Comparison of ENCODE assay signal across 8 cellular contexts in genomic region chr12:11651377-11651776, GRCh38. TPM values are rescaled to one million over a fixed set of nuclear protein-coding genes. Genes with fewer than 3 reads are reported as not detected.
A peak's percentile ranks its signal among the peaks of the same experiment; 100 is the strongest.
DNase-seq lines count a peak whose midpoint lies in the region; ATAC-seq and TF ChIP-seq lines count a peak whose summit lies in the region.

No MANE protein-coding gene starts in this region.

- H3K27me3 Mint-ChIP-seq in neural crest cell (ENCODE audit: low read depth) = no peaks in the 10 kb centered on the region

- H4K20me1 ChIP-seq in BLaER1 treated with 17β-estradiol and CSF1 and Interleukin-3, amounts not matched to agents 10 nM and 100 nM = peaks cover 3 to 38% (median 26%) of the 10 kb centered on the region in 11 experiments; a peak in 17 of 22 replicates

- H3K27me3 ChIP-seq in BLaER1 treated with 17β-estradiol and CSF1 and Interleukin-3, amounts not matched to agents 10 nM and 100 nM = no peaks in the 10 kb centered on the region
- H3K27me3 ChIP-seq in NT2/D1 (ENCODE audit: insufficient read depth, insufficient read length) (no peaks in the 10 kb centered on the region), duodenal mucosa (ENCODE audit: control insufficient read depth in 1 of 2, insufficient read depth in 2 of 2, low read length in 2 of 2) (no peaks in the 10 kb centered on the region)

- DNase-seq in NT2/D1 (ENCODE audit: low read depth, low spot score) (no peak), neural crest cell (ENCODE audit: low read depth, low spot score) (no peak), left colon (no peak), NCI-H226 (no peak)

- H3K27ac ChIP-seq in BLaER1 treated with 17β-estradiol and CSF1 and Interleukin-3, amounts not matched to agents 10 nM and 100 nM = peak overlapping the region; percentile 89 to 100 (median 100)
- no peak overlapping the region for H3K27ac ChIP-seq in duodenal mucosa (ENCODE audit: low read depth, low read length)

- peak overlapping the region; percentile 97 to 100 (median 99) for H3K9ac ChIP-seq in BLaER1 treated with 17β-estradiol and CSF1 and Interleukin-3, amounts not matched to agents 10 nM and 100 nM
- H3K9ac ChIP-seq in NT2/D1 (ENCODE audit: insufficient read length, low read depth) = peak overlapping the region; percentile 13
- H3K9ac ChIP-seq in duodenal mucosa (ENCODE audit: low read depth in 1 of 2, low read length in 2 of 2) = peak overlapping the region; percentile 69 to 86

- intact Hi-C loops in left colon (cut with DNase I, micrococcal nuclease) = loop anchor here in 1 of 2 donors (10.0 kb wide), 1 partner anchor 63 kb away; no protein-coding TSS in a partner anchor

- H3K36me3 ChIP-seq in BLaER1 treated with 17β-estradiol and CSF1 and Interleukin-3, amounts not matched to agents 10 nM and 100 nM = peaks cover 0 to 19% (median 3%) of the 10 kb centered on the region in 11 experiments; a peak in 11 of 22 replicates
- no peaks in the 10 kb centered on the region for H3K36me3 ChIP-seq in NT2/D1 (ENCODE audit: insufficient read depth, insufficient read length, low read length)
- no peaks in the 10 kb centered on the region for H3K36me3 ChIP-seq in duodenal mucosa (ENCODE audit: control insufficient read depth in 1 of 2, insufficient read depth in 2 of 2, low read length in 2 of 2)

- H3K27ac Mint-ChIP-seq in neural crest cell (ENCODE audit: unreplicated experiment) = no peak overlapping the region

- peak overlapping the region; percentile 83 to 97 (median 92) for H3K4me2 ChIP-seq in BLaER1 treated with 17β-estradiol and CSF1 and Interleukin-3, amounts not matched to agents 10 nM and 100 nM

- H3K9me3 ChIP-seq in BLaER1 treated with 17β-estradiol and CSF1 and Interleukin-3, amounts not matched to agents 10 nM and 100 nM (replicated peaks in 1 of 11) = no peaks in the 10 kb centered on the region
- H3K9me3 ChIP-seq in NT2/D1 (ENCODE audit: insufficient read depth, low read length) (no peaks in the 10 kb centered on the region), duodenal mucosa (ENCODE audit: control insufficient read depth in 1 of 2, low read length in 2 of 2) (no peaks in the 10 kb centered on the region)

- H3K4me3 ChIP-seq in BLaER1 treated with 17β-estradiol and CSF1 and Interleukin-3, amounts not matched to agents 10 nM and 100 nM = peak overlapping the region; percentile 72 to 87 (median 78)
- H3K4me3 ChIP-seq in NT2/D1 (ENCODE audit: insufficient read length, low read depth) (peak overlapping the region; percentile 75), duodenal mucosa (ENCODE audit: low read depth in 1 of 2, low read length in 2 of 2) (peak overlapping the region; percentile 79 to 88)

- peaks cover 49 to 59% (median 52%) of the 10 kb centered on the region in 10 experiments for H3K4me1 ChIP-seq in BLaER1 treated with 17β-estradiol and CSF1 and Interleukin-3, amounts not matched to agents 10 nM and 100 nM
- peaks cover 3% of the 10 kb centered on the region for H3K4me1 ChIP-seq in NT2/D1 (ENCODE audit: insufficient read depth, insufficient read length)
- peaks cover 27 to 30% of the 10 kb centered on the region in 2 donors for H3K4me1 ChIP-seq in duodenal mucosa (ENCODE audit: control insufficient read depth in 1 of 2, insufficient read depth in 2 of 2, low read length in 2 of 2)

- H3K36me3 Mint-ChIP-seq in neural crest cell (ENCODE audit: low read depth) = no peaks in the 10 kb centered on the region

- H3K4me3 Mint-ChIP-seq in neural crest cell = peak overlapping the region; percentile 94

- TF ChIP-seq CTCF in neural crest cell (conservative IDR thresholded peaks at IDR 0.05) = no peak

- ATAC-seq in HG02840 (IDR thresholded peaks at IDR 0.05; ENCODE audit: low FRiP score, unreplicated experiment) (no peak), left colon (no peak), HG03135 (IDR thresholded peaks at IDR 0.05; ENCODE audit: unreplicated experiment) (no peak)

- peaks cover 39% of the 10 kb centered on the region for H3K4me1 Mint-ChIP-seq in neural crest cell

- no peaks in the 10 kb centered on the region for H3K9me3 Mint-ChIP-seq in neural crest cell

RNA-seq across cellular contexts. Expression of gene ETV6, which starts 1.9 kb away (rescaled TPM):
- total RNA-seq in neural crest cell (16.1 and 18.7 TPM in 2 replicates), left colon (10 to 100 TPM; 54.6 to 64.3 TPM)

Comparison
In these comparisons a context has a peak if more than half of its experiments do, and no peak if none do; other contexts are left out.
1. H3K9ac ChIP-seq: peak in every context shown above with its lines; median percentile 99 in BLaER1 treated with 17β-estradiol and CSF1 and Interleukin-3, amounts not matched to agents 10 nM and 100 nM; 78 in duodenal mucosa; 13 in NT2/D1.